In the genomic region with DNA sequence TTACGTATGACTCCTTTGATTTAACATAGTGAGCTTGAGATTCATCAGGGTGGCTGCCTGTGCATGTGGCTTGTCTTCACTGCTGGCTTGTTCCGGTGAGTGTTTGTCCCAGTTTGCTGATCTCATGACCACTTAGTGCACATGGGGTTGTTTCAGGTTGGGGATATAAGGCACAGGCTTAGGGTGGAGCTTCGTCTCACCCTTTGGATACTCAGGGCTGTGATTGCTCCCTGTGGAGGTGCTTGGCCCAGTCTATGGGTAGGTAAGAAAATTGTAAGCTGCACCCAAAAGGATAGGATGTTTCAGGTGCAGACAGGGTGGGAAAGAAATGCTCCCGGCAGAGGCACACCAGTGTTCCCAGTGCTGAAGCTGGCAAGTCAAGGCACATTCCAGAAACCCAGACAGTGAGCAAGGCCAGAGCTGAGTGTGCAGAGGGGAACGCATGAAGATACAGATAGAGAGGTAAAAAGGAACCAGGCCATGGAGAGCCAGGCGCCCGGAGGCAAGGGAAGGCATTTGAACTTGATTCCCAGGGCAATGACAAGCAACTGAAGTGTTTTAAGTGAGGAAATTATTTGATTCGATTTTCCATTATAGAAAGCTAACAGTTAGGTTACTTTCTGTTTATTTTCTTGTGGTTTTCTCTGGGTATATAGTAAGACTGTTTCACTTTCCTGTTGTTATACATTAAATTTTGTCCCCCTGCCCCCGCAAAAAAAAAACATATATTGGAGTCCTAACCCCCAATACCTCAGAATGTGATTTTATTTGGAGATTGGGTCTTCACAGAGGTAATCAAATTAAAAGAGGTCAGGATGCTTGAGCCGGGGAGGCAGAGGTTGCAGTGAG, we compare ENCODE assay signal across 12 cellular contexts.
DNase-seq lines count a peak whose midpoint lies in the region; ATAC-seq and TF ChIP-seq lines count a peak whose summit lies in the region.
"Had no signal": no experiment of that assay in that cellular context is flagged by ENCODE, and none has a peak within 500 bp of the region (broad histone marks: within the 10 kb centered on the region; RNA-seq: fewer than 3 reads in every experiment).

No MANE protein-coding gene starts in this region.

- no peak overlapping the region for H4K91ac ChIP-seq in neuronal stem cell (ENCODE audit: low read depth, low read length, poor library complexity)

- H2BK120ac ChIP-seq in neuronal stem cell (ENCODE audit: low read depth, low read length) = no peak overlapping the region

- no CpG with 5 or more reads among the region's 10 CpGs for WGBS in neuronal stem cell (ENCODE audit: extremely low coverage in 2 of 2, insufficient read length in 2 of 2, insufficient replicate concordance in 1 of 2), 2 donors

- H4K20me1 ChIP-seq in GM23338 (replicated peaks; ENCODE audit: insufficient read depth) = no peaks in the 10 kb centered on the region

- H3K4me3 ChIP-seq in RWPE2 (ENCODE audit: severe bottlenecking) = no peak overlapping the region
- H3K4me3 ChIP-seq in effector memory CD4-positive, alpha-beta T cell (ENCODE audit: insufficient read depth, low read depth, low read length, poor library complexity, severe bottlenecking) = peak overlapping the region; percentile 30
- no peak overlapping the region for H3K4me3 ChIP-seq in neuronal stem cell (ENCODE audit: low read length in 2 of 2)
- no peak overlapping the region for H3K4me3 ChIP-seq in GM23338
- H3K4me3 ChIP-seq: colonic mucosa had no signal

- H3K9ac ChIP-seq in neuronal stem cell (ENCODE audit: low read depth, low read length, poor library complexity) = no peak overlapping the region

- H3K27me3 ChIP-seq in RWPE2 (ENCODE audit: insufficient read depth, poor library complexity, severe bottlenecking) = no peaks in the 10 kb centered on the region
- H3K27me3 ChIP-seq in effector memory CD4-positive, alpha-beta T cell (replicated peaks; ENCODE audit: control insufficient read depth, insufficient read depth, low read length, poor library complexity, severe bottlenecking) = no peaks in the 10 kb centered on the region
- no peaks in the 10 kb centered on the region for H3K27me3 ChIP-seq in neuronal stem cell (ENCODE audit: control insufficient read depth in 3 of 3, insufficient read depth in 3 of 3, low read depth in 1 of 3, low read length in 3 of 3)
- H3K27me3 ChIP-seq in GM23338 (ENCODE audit: insufficient read depth) = no peaks in the 10 kb centered on the region
- H3K27me3 ChIP-seq: colonic mucosa had no signal

- H3K4me1 ChIP-seq in RWPE2 (ENCODE audit: insufficient read depth, poor library complexity, severe bottlenecking) = peaks cover 13% of the 10 kb centered on the region
- peaks cover 30% of the 10 kb centered on the region for H3K4me1 ChIP-seq in effector memory CD4-positive, alpha-beta T cell (ENCODE audit: control insufficient read depth, insufficient read depth, low read length, poor library complexity, severe bottlenecking)
- H3K4me1 ChIP-seq in neuronal stem cell (ENCODE audit: control insufficient read depth in 2 of 2, insufficient read depth in 1 of 2, low read depth in 1 of 2, low read length in 2 of 2) = no peaks in the 10 kb centered on the region
- no peaks in the 10 kb centered on the region for H3K4me1 ChIP-seq in GM23338 (ENCODE audit: insufficient read depth)
- H3K4me1 ChIP-seq: colonic mucosa had no signal

- in situ Hi-C loops in ACHN (cut with HindIII; ENCODE audit: low pct_ligation_motif_present, low pct_unique_long_range_greater_than_20kb, low sequenced_read_pairs) = no loop called here

- H3K4me2 ChIP-seq in neuronal stem cell (ENCODE audit: insufficient read depth, low read length, poor library complexity, severe bottlenecking) = no peak overlapping the region
- no peak overlapping the region for H3K4me2 ChIP-seq in GM23338

- no peaks in the 10 kb centered on the region for H3F3A ChIP-seq in GM23338 (replicated peaks; ENCODE audit: low read depth)

- H4K8ac ChIP-seq in neuronal stem cell (ENCODE audit: low read depth, low read length) = no peak overlapping the region

- no peak overlapping the region for H2BK12ac ChIP-seq in neuronal stem cell (ENCODE audit: low read length)

- ATAC-seq in RWPE2 (ENCODE audit: low read depth) = peak; percentile 64
- ATAC-seq in GM23338 = no peak

- H2AFZ ChIP-seq in neuronal stem cell (ENCODE audit: low read length) (no peak overlapping the region), GM23338 (no peak overlapping the region)

- H3K36me3 ChIP-seq in RWPE2 (ENCODE audit: low read depth) (no peaks in the 10 kb centered on the region), neuronal stem cell (replicated peaks in 1 of 2; ENCODE audit: control insufficient read depth in 2 of 2, insufficient read depth in 2 of 2, low read length in 2 of 2) (no peaks in the 10 kb centered on the region), GM23338 (ENCODE audit: insufficient read depth) (no peaks in the 10 kb centered on the region)
- no peaks in the 10 kb centered on the region for H3K36me3 ChIP-seq in effector memory CD4-positive, alpha-beta T cell (ENCODE audit: control insufficient read depth, insufficient read depth, low read length)
- H3K36me3 ChIP-seq: colonic mucosa had no signal

- H3K23ac ChIP-seq in neuronal stem cell (ENCODE audit: low read depth, low read length, poor library complexity) = no peak overlapping the region

- H3K4me3 Mint-ChIP-seq in GM23338 = no peak overlapping the region

- peak overlapping the region; percentile 37 for H3K27ac ChIP-seq in RWPE2 (ENCODE audit: poor library complexity, severe bottlenecking)
- peak overlapping the region; percentile 33 for H3K27ac ChIP-seq in effector memory CD4-positive, alpha-beta T cell (ENCODE audit: insufficient read depth, low read length, poor library complexity, severe bottlenecking)
- no peak overlapping the region for H3K27ac ChIP-seq in neuronal stem cell (replicated peaks; ENCODE audit: low read length)
- no peak overlapping the region for H3K27ac ChIP-seq in GM23338 (ENCODE audit: low read depth)
- H3K27ac ChIP-seq: colonic mucosa had no signal

- TF ChIP-seq CTCF in RWPE2 (IDR thresholded peaks at IDR 0.05; ENCODE audit: poor library complexity, severe bottlenecking) (no peak), GM23338 (conservative IDR thresholded peaks at IDR 0.05; ENCODE audit: low read depth in 2 of 2) (no peak)

- H2AK5ac ChIP-seq in neuronal stem cell (ENCODE audit: low read depth, low read length) = no peak overlapping the region

- H3K9me3 ChIP-seq in RWPE2 (ENCODE audit: severe bottlenecking) = no peaks in the 10 kb centered on the region
- H3K9me3 ChIP-seq in effector memory CD4-positive, alpha-beta T cell (ENCODE audit: control insufficient read depth, low read length) = no peaks in the 10 kb centered on the region
- peaks cover 2 to 4% of the 10 kb centered on the region in 2 donors for H3K9me3 ChIP-seq in neuronal stem cell (replicated peaks in 1 of 2; ENCODE audit: control insufficient read depth in 2 of 2, insufficient read depth in 1 of 2, low read depth in 1 of 2, low read length in 2 of 2)
- H3K9me3 ChIP-seq: colonic mucosa had no signal

- H3K9me3 Mint-ChIP-seq in GM23338 = no peaks in the 10 kb centered on the region

- peaks cover 1% of the 10 kb centered on the region for H3K27me3 Mint-ChIP-seq in GM23338 (ENCODE audit: insufficient read depth, low read depth, poor library complexity)

- no peak overlapping the region for H3K4ac ChIP-seq in neuronal stem cell (ENCODE audit: low read length)

- H3K9me2 ChIP-seq in GM23338 (ENCODE audit: insufficient read depth) = peaks cover 10% of the 10 kb centered on the region

- peak overlapping the region; percentile 42 for H3K14ac ChIP-seq in neuronal stem cell (ENCODE audit: low read length)

- no peak overlapping the region for H3K27ac Mint-ChIP-seq in GM23338

- no peak overlapping the region for H3K18ac ChIP-seq in neuronal stem cell (ENCODE audit: low read length)

- no peaks in the 10 kb centered on the region for H3K4me1 Mint-ChIP-seq in GM23338

- no peak overlapping the region for H2BK5ac ChIP-seq in neuronal stem cell (ENCODE audit: low read length)

- H2BK15ac ChIP-seq in neuronal stem cell (ENCODE audit: low read length) = no peak overlapping the region

- H3K79me2 ChIP-seq in GM23338 (replicated peaks; ENCODE audit: insufficient read depth) = no peaks in the 10 kb centered on the region

- DNase-seq in EH (ENCODE audit: low read depth) = peak; percentile 78
- no peak for DNase-seq in RWPE2 (ENCODE audit: low spot score)
- DNase-seq in effector memory CD4-positive, alpha-beta T cell = peak in 1 of 3 donors; percentile 5
- no peak for DNase-seq in neuronal stem cell (ENCODE audit: low spot score)
- no peak for DNase-seq in GM23338 (ENCODE audit: low spot score)
- DNase-seq in ACHN = no peak
- DNase-seq in GM19238 (ENCODE audit: insufficient read length, low spot score) = no peak
- DNase-seq in LoVo (ENCODE audit: low spot score) = no peak
- DNase-seq: colonic mucosa, head of caudate nucleus, NCI-H1092, NCI-H526 had no signal

- no peaks in the 10 kb centered on the region for H3K79me1 ChIP-seq in neuronal stem cell (ENCODE audit: low read depth, low read length)

- no peaks in the 10 kb centered on the region for H3K36me3 Mint-ChIP-seq in GM23338 (ENCODE audit: low read depth)

Comparison
In these comparisons a context has a peak if more than half of its experiments do, and no peak if none do; other contexts are left out.
1. H3K27ac ChIP-seq: peak in RWPE2 (single experiment) and effector memory CD4-positive, alpha-beta T cell (single experiment); none in neuronal stem cell (single experiment) and GM23338 (single experiment).